ENCODE assay signal across 14 cellular contexts in the genomic region with DNA sequence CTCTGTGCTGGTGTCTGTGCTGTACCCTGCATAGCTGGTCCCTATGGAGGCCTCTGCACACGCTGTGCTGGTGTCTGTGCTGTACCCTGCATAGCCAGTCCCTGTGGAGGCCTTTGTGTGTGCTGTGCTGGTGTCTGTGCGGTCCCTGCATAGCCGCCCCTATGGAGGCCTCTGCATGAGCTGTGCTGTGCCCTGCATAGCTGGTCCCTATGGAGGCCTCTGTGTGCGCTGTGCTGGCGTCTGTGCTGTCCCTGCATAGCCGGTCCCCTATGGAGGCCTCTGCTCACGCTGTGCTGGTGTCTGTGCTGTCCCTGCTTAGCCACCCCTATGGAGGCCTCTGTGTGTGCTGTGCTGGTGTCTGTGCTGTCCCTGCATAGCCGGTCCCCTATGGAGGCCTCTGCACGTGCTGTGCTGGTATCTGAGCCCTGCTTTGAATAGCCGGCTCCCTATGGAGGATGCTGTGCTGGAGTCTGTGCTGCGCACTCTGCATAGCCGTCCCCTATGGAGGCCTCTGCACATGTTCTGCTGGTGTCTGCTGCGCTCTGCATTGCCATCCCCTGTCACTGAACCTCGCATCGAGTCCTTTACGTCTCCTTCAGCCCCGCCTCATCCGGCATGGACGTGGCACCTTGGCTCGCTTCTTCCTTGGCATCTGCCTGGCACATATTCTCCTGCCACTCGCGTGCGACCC.
"Had no signal": no experiment of that assay in that cellular context is flagged by ENCODE, and none has a peak within 500 bp of the region (broad histone marks: within the 10 kb centered on the region; RNA-seq: fewer than 3 reads in every experiment).

No MANE protein-coding gene starts in this region.

- H3K36me3 ChIP-seq: ovary had no signal

- H3K27ac ChIP-seq: dorsolateral prefrontal cortex, gastroesophageal sphincter, ovary, upper lobe of left lung had no signal

- H3K27me3 ChIP-seq: dorsolateral prefrontal cortex, gastroesophageal sphincter, ovary, upper lobe of left lung had no signal

- H3K27me3 Mint-ChIP-seq: activated naive CD8-positive, alpha-beta T cell treated with anti-CD3 and anti-CD28 coated beads, Interleukin-2, amount 10 ng/mL, durations not matched to agents 7 days and 5 days; stimulated activated naive CD8-positive, alpha-beta T cell treated with anti-CD3 and anti-CD28 coated beads, Interleukin-15, Interleukin-2, amounts not matched to agents 100 ng/mL and 50 ng/mL, for 24 hours had no signal

- DNase-seq: activated CD4-positive, alpha-beta T cell treated with anti-CD3 and anti-CD28 coated beads, Interleukin-2, amount 50 U/mL, for 1 hour; activated naive CD4-positive, alpha-beta T cell; activated naive CD8-positive, alpha-beta T cell treated with anti-CD3 and anti-CD28 coated beads, Interleukin-2, amount 10 ng/mL, durations not matched to agents 7 days and 5 days; activated T-cell treated with anti-CD3 and anti-CD28 coated beads for 4 hours; anterior cingulate cortex; endodermal cell; erythroblast; mesendoderm; SW 1271; upper lobe of left lung had no signal

- ATAC-seq: gastroesophageal sphincter had no signal

- H3K4me3 ChIP-seq: dorsolateral prefrontal cortex, gastroesophageal sphincter, ovary, upper lobe of left lung had no signal

- H3K27ac Mint-ChIP-seq: activated naive CD8-positive, alpha-beta T cell treated with anti-CD3 and anti-CD28 coated beads, Interleukin-2, amount 10 ng/mL, durations not matched to agents 7 days and 5 days; endodermal cell; stimulated activated naive CD8-positive, alpha-beta T cell treated with anti-CD3 and anti-CD28 coated beads, Interleukin-15, Interleukin-2, amounts not matched to agents 100 ng/mL and 50 ng/mL, for 24 hours had no signal

- H3K9me3 Mint-ChIP-seq: activated naive CD8-positive, alpha-beta T cell treated with anti-CD3 and anti-CD28 coated beads, Interleukin-2, amount 10 ng/mL, durations not matched to agents 7 days and 5 days; endodermal cell; stimulated activated naive CD8-positive, alpha-beta T cell treated with anti-CD3 and anti-CD28 coated beads, Interleukin-15, Interleukin-2, amounts not matched to agents 100 ng/mL and 50 ng/mL, for 24 hours had no signal

- H3K9me3 ChIP-seq: gastroesophageal sphincter, ovary, upper lobe of left lung had no signal

- H3K4me3 Mint-ChIP-seq: activated naive CD8-positive, alpha-beta T cell treated with anti-CD3 and anti-CD28 coated beads, Interleukin-2, amount 10 ng/mL, durations not matched to agents 7 days and 5 days; endodermal cell; stimulated activated naive CD8-positive, alpha-beta T cell treated with anti-CD3 and anti-CD28 coated beads, Interleukin-15, Interleukin-2, amounts not matched to agents 100 ng/mL and 50 ng/mL, for 24 hours had no signal
